Comparison of ENCODE assay signal across 32 cellular contexts in genomic region chr5:176334031-176334770, GRCh38.
"Had no signal": no experiment of that assay in that cellular context is flagged by ENCODE, and none has a peak within 500 bp of the region (broad histone marks: within the 10 kb centered on the region; RNA-seq: fewer than 3 reads in every experiment).

No MANE protein-coding gene starts in this region.

- FAIRE-seq: astrocyte, endometrium, endothelial cell of umbilical vein had no signal

- H3K4me3 ChIP-seq: cardiac muscle cell, colonic mucosa, esophagus muscularis mucosa, gastroesophageal sphincter, heart right ventricle, hepatocyte had no signal

- ATAC-seq: activated CD4-positive, CD25-positive, alpha-beta regulatory T cell treated with anti-CD3 and anti-CD28 coated beads, Interleukin-2, amount 50 U/mL, for 24 hours; activated naive CD4-positive, alpha-beta T cell treated with anti-CD3 and anti-CD28 coated beads, Interleukin-2, amount 50 U/mL, for 72 hours; activated T-cell treated with anti-CD3 and anti-CD28 coated beads, Interleukin-2, amount 50 U/mL, for 72 hours; gastroesophageal sphincter; heart right ventricle; T-helper 17 cell had no signal

- H3K27me3 ChIP-seq: brain microvascular endothelial cell, cardiac muscle cell, colonic mucosa, esophagus muscularis mucosa, gastroesophageal sphincter, heart right ventricle, hepatocyte had no signal

- H3K4me1 ChIP-seq: colonic mucosa, gastroesophageal sphincter, heart right ventricle had no signal

- H3K4me2 ChIP-seq: hepatocyte had no signal

- H3K36me3 ChIP-seq: brain microvascular endothelial cell had no signal

- H3K27ac Mint-ChIP-seq: activated B cell treated with CpG ODN at 0.5 μM for 24 hours; activated CD4-positive, alpha-beta memory T cell treated with anti-CD3 and anti-CD28 coated beads for 36 hours; activated naive CD8-positive, alpha-beta T cell treated with anti-CD3 and anti-CD28 coated beads, Interleukin-2, amount 10 ng/mL, durations not matched to agents 7 days and 5 days; activated T-cell treated with anti-CD3 and anti-CD28 coated beads, Interleukin-2, amount 50 U/mL, for 24 hours; activated T-cell treated with anti-CD3 and anti-CD28 coated beads, Interleukin-2, amount 50 U/mL, for 72 hours; T-helper 17 cell; T-helper 2 cell treated with Interferon-gamma antibody and Interleukin-4, amounts not matched to agents 5 μg/mL and 100 μg/mL, for 36 hours had no signal

- H3K4me3 Mint-ChIP-seq: activated B cell treated with CpG ODN at 0.5 μM for 24 hours; activated CD4-positive, alpha-beta memory T cell treated with anti-CD3 and anti-CD28 coated beads for 36 hours; activated naive CD4-positive, alpha-beta T cell treated with anti-CD3 and anti-CD28 coated beads for 36 hours; activated naive CD8-positive, alpha-beta T cell treated with anti-CD3 and anti-CD28 coated beads, Interleukin-2, amount 10 ng/mL, durations not matched to agents 7 days and 5 days; activated T-cell treated with anti-CD3 and anti-CD28 coated beads, Interleukin-2, amount 50 U/mL, for 24 hours; activated T-cell treated with anti-CD3 and anti-CD28 coated beads, Interleukin-2, amount 50 U/mL, for 72 hours; T-helper 17 cell; T-helper 2 cell treated with Interferon-gamma antibody and Interleukin-4, amounts not matched to agents 5 μg/mL and 100 μg/mL, for 36 hours had no signal

- H3K79me2 ChIP-seq: hepatocyte had no signal

- H3K27me3 Mint-ChIP-seq: activated B cell treated with CpG ODN at 0.5 μM for 24 hours; activated CD4-positive, alpha-beta memory T cell treated with anti-CD3 and anti-CD28 coated beads for 36 hours; activated naive CD8-positive, alpha-beta T cell treated with anti-CD3 and anti-CD28 coated beads, Interleukin-2, amount 10 ng/mL, durations not matched to agents 7 days and 5 days; activated T-cell treated with anti-CD3 and anti-CD28 coated beads, Interleukin-2, amount 50 U/mL, for 24 hours; T-helper 17 cell had no signal

- H3K4me1 Mint-ChIP-seq: activated B cell treated with CpG ODN at 0.5 μM for 24 hours, T-helper 17 cell had no signal

- DNase-seq: activated B cell treated with CpG ODN at 0.5 μM for 24 hours; activated CD4-positive, alpha-beta memory T cell treated with anti-CD3 and anti-CD28 coated beads for 36 hours; activated CD4-positive, alpha-beta T cell treated with anti-CD3 and anti-CD28 coated beads for 48 hours; activated CD4-positive, alpha-beta T cell treated with anti-CD3 and anti-CD28 coated beads, Interleukin-2, amount 50 U/mL, for 1 hour; activated CD8-positive, alpha-beta memory T cell treated with anti-CD3 and anti-CD28 coated beads, Interleukin-2, amount 50 U/mL, for 48 hours; activated gamma-delta T cell treated with Interleukin-2 at 50 U/mL for 16 hours; activated naive CD4-positive, alpha-beta T cell treated with anti-CD3 and anti-CD28 coated beads for 36 hours; activated naive CD8-positive, alpha-beta T cell treated with anti-CD3 and anti-CD28 coated beads, Interleukin-2, amount 10 ng/mL, durations not matched to agents 7 days and 5 days; activated T-cell treated with anti-CD3 and anti-CD28 coated beads for 4 hours; activated T-cell treated with anti-CD3 and anti-CD28 coated beads, Interleukin-2, amount 50 U/mL, for 24 hours; activated T-cell treated with anti-CD3 and anti-CD28 coated beads, Interleukin-2, amount 50 U/mL, for 72 hours; brain microvascular endothelial cell; central memory CD4-positive, alpha-beta T cell; cerebellar nuclear complex; colonic mucosa; effector CD8-positive, alpha-beta T cell; foreskin melanocyte; heart right ventricle; T-helper 1 cell; T-helper 17 cell; T1000; WERI-Rb-1 had no signal

- H2AFZ ChIP-seq: hepatocyte had no signal

- H3K9me3 ChIP-seq: colonic mucosa, esophagus muscularis mucosa had no signal

- H3K27ac ChIP-seq: brain microvascular endothelial cell, cardiac muscle cell, colonic mucosa, esophagus muscularis mucosa, gastroesophageal sphincter, heart right ventricle, hepatocyte, WERI-Rb-1 had no signal
